Comparison of ENCODE assay signal across 21 cellular contexts in the genomic region with DNA sequence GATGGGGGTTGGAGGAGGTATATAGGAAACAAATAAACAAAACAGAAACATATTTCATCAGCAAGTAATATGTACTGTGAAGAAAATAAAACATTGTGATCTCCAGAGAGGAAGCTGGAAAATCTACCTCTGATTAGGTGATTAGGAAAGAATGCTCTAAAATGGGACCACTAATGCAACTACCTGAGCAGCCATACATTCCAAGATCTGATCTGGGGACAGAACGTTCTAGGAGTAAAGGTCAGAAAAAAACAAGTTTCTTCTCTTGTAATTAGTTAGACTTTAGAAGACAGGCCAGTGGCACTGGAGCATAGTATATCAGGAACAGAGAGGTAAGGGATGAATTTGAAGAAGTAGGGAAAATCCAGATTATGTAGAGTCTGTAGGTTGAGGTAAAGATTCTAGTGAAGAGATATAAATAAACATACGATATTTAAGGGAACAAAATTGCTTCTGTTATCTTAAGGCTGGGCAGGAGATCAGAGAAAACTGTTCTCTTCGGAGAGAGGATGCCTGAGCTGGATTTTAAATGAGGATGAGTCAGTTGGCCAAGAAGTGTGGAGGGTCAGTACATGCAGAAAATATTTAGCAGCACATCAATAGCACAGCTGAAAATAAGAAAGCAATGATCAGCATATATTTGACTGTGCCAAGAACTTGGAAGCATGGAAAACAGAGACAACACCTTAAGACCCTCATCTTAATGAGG.
DNase-seq lines count a peak whose midpoint lies in the region; TF ChIP-seq lines count a peak whose summit lies in the region.
"Had no signal": no experiment of that assay in that cellular context is flagged by ENCODE, and none has a peak within 500 bp of the region (broad histone marks: within the 10 kb centered on the region; RNA-seq: fewer than 3 reads in every experiment).

No MANE protein-coding gene starts in this region.

- peak overlapping the region; percentile 39 for H3K27ac ChIP-seq in 22Rv1
- no peak overlapping the region for H3K27ac ChIP-seq in caudate nucleus (ENCODE audit: low read depth, low read length)
- H3K27ac ChIP-seq: A549, left lung, prostate gland, skin epidermis, WERI-Rb-1 had no signal

- TF ChIP-seq CTCF in 22Rv1 (IDR thresholded peaks at IDR 0.05) (no peak), foreskin fibroblast (IDR thresholded peaks at IDR 0.05; ENCODE audit: low read depth, low read length) (no peak)

- H3K4me1 ChIP-seq in adipocyte (ENCODE audit: control insufficient read depth, insufficient read depth, low read length): peaks cover 2% of the 10 kb centered on the region
- H3K4me1 ChIP-seq: A549, left lung, prostate gland had no signal

- DNase-seq in EL (peak; percentile 41), adipocyte (ENCODE audit: low read depth) (peak; percentile 19), foreskin fibroblast (peak; percentile 18 to 57), NOMO-1 (lab: John Stamatoyannopoulos, UW; ENCODE audit: unreplicated experiment in 2 of 2) (no peak), NCI-H146 treated with DMSO at 0.1 percent for 48 hours (lab: John Stamatoyannopoulos, UW; ENCODE audit: unreplicated experiment) (no peak), DMS 273 (lab: John Stamatoyannopoulos, UW; ENCODE audit: unreplicated experiment) (no peak), caudate nucleus (lab: John Stamatoyannopoulos, UW) (no peak)
- DNase-seq: activated CD4-positive, alpha-beta T cell treated with anti-CD3 and anti-CD28 coated beads, Interleukin-2, amount 50 U/mL, for 48 hours; activated naive CD4-positive, alpha-beta T cell treated with Interleukin-2 at 50 U/mL for 16 hours; aorta; CD4-positive, alpha-beta memory T cell; DND-41; left lung; NCI-H1694; stimulated activated CD4-positive, alpha-beta T cell treated with anti-CD3 and anti-CD28 coated beads, Interleukin-4, amount 100 ng/mL, for 24 hours; T-helper 2 cell; WERI-Rb-1 had no signal

- no peak overlapping the region for H3K9ac ChIP-seq in adipocyte (ENCODE audit: low read length)

- no peaks in the 10 kb centered on the region for H3K27me3 ChIP-seq in adipocyte (replicated peaks; ENCODE audit: control insufficient read depth, insufficient read depth, low read length)
- H3K27me3 ChIP-seq: left lung had no signal

- no peaks in the 10 kb centered on the region for H3K36me3 ChIP-seq in adipocyte (ENCODE audit: control insufficient read depth, insufficient read depth, low read length, severe bottlenecking)
- H3K36me3 ChIP-seq: left lung, prostate gland, WERI-Rb-1 had no signal

- no peaks in the 10 kb centered on the region for H3K9me3 ChIP-seq in adipocyte (ENCODE audit: control insufficient read depth, low read length)
- H3K9me3 ChIP-seq: A549, prostate gland had no signal

- no peak overlapping the region for H3K4me3 ChIP-seq in adipocyte (ENCODE audit: low read length)
- no peak overlapping the region for H3K4me3 ChIP-seq in foreskin fibroblast (ENCODE audit: low read depth in 1 of 2, low read length in 2 of 2)
- H3K4me3 ChIP-seq: A549, left lung, prostate gland, skin epidermis had no signal

Comparison
In these comparisons a context has a peak if more than half of its experiments do, and no peak if none do; other contexts are left out.
1. DNase-seq: peak in EL (single experiment), adipocyte (single experiment) and foreskin fibroblast (2 of 2); none in NOMO-1 (0 of 2), NCI-H146 treated with DMSO at 0.1 percent for 48 hours (single experiment), DMS 273 (single experiment) and caudate nucleus (0 of 61).